In the genomic region with DNA sequence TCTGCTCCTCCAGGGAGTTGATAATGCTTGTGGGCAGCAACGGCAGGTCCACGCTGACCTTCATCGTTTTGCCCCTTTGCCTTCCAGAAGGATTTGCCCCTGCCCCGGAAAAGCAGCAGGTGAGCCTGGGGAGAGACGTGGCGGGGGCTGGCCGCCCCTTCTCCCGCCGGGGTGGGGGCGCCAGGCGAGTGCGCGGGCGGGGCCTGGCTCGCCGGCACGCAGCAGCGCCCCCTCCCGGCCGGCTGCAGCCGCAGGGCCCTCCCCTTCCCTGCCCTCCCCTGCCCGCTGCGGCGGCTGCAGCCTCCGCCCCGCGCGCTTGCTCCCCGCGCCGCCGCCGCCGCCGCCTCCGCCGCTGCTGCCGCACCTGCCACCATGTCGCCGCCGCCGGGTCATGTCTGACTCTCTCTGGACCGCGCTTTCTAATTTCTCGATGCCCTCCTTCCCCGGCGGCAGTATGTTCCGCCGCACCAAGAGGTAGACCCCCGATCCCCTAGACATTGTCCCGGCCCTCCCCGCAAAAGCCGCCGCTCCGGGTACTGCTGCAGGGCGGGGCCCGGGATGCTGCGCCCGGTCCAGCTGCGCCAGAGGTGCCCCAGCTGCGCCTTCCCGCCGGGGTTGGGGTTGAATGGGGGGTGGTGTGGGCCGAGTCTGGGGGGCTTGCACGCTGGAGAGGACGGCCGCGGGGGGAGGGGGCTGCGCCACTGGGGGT, we compare ENCODE assay signal across 1 cellular context.
TF ChIP-seq lines count a peak whose summit lies in the region.

A gene (plus strand): TSS at position 334 of the 709 bp plus-strand sequence. CDS start 58 bp downstream, at position 392.

TF ChIP-seq in K562, 482 proteins besides CTCF, POLR2A, EP300 and RAD21 (continued from another document):
- TF ChIP-seq, protein P1, sequence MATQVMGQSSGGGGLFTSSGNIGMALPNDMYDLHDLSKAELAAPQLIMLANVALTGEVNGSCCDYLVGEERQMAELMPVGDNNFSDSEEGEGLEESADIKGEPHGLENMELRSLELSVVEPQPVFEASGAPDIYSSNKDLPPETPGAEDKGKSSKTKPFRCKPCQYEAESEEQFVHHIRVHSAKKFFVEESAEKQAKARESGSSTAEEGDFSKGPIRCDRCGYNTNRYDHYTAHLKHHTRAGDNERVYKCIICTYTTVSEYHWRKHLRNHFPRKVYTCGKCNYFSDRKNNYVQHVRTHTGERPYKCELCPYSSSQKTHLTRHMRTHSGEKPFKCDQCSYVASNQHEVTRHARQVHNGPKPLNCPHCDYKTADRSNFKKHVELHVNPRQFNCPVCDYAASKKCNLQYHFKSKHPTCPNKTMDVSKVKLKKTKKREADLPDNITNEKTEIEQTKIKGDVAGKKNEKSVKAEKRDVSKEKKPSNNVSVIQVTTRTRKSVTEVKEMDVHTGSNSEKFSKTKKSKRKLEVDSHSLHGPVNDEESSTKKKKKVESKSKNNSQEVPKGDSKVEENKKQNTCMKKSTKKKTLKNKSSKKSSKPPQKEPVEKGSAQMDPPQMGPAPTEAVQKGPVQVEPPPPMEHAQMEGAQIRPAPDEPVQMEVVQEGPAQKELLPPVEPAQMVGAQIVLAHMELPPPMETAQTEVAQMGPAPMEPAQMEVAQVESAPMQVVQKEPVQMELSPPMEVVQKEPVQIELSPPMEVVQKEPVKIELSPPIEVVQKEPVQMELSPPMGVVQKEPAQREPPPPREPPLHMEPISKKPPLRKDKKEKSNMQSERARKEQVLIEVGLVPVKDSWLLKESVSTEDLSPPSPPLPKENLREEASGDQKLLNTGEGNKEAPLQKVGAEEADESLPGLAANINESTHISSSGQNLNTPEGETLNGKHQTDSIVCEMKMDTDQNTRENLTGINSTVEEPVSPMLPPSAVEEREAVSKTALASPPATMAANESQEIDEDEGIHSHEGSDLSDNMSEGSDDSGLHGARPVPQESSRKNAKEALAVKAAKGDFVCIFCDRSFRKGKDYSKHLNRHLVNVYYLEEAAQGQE (CRISPR knock-in tag; IDR thresholded peaks at IDR 0.05; ENCODE audit: low read depth), result 0 out of 2 replicates have a peak, but pooled peaks have one; percentile 47
- TF ChIP-seq CTBP1 (IDR thresholded peaks at IDR 0.05; ENCODE audit: borderline replicate concordance), result peak; percentile 86
- no peak for TF ChIP-seq LCOR (CRISPR knock-in tag; IDR thresholded peaks at IDR 0.05)
- peak; percentile 98 for TF ChIP-seq ZBTB7A (IDR thresholded peaks at IDR 0.05; ENCODE audit: borderline replicate concordance, control insufficient read depth, low read depth, low read length)
- peak in 1 of 2 experiments; percentile 60; a peak in 1 of 4 replicates for TF ChIP-seq NONO (IDR thresholded peaks at IDR 0.05; ENCODE audit: low read depth in 2 of 2, low read length in 1 of 2)
- TF ChIP-seq TGIF2 (CRISPR knock-in tag; IDR thresholded peaks at IDR 0.05), result no peak
- no peak for TF ChIP-seq SAFB (IDR thresholded peaks at IDR 0.05; ENCODE audit: borderline replicate concordance, low read depth, low read length)
- peak; percentile 35 for TF ChIP-seq FIP1L1 (IDR thresholded peaks at IDR 0.05; ENCODE audit: low read depth, low read length, poor library complexity, severe bottlenecking)
- peak; percentile 94 to 97 for TF ChIP-seq MAZ (CRISPR knock-in tag; conservative IDR thresholded peaks at IDR 0.05 in 1 of 2, IDR thresholded peaks at IDR 0.05 in 1 of 2)
- peak in 2 of 3 experiments; percentile 24 to 37 for TF ChIP-seq YY1 (IDR thresholded peaks at IDR 0.05; ENCODE audit: borderline replicate concordance in 1 of 3, control insufficient read depth in 1 of 3, extremely low read depth in 1 of 3, insufficient read depth in 3 of 3, insufficient read length in 1 of 3, insufficient replicate concordance in 2 of 3, low read depth in 1 of 3, low read length in 2 of 3)
- TF ChIP-seq SIN3A (IDR thresholded peaks at IDR 0.05; ENCODE audit: borderline replicate concordance in 2 of 2, control insufficient read depth in 1 of 2, low read depth in 2 of 2, low read length in 2 of 2), result peak; percentile 45 to 59; a peak in 1 of 4 replicates
- 0 out of 2 replicates have a peak, but pooled peaks have one; percentile 4 for TF ChIP-seq ZNF263 (CRISPR knock-in tag; IDR thresholded peaks at IDR 0.05; ENCODE audit: borderline replicate concordance)
- TF ChIP-seq CREB1 (IDR thresholded peaks at IDR 0.05), result no peak
- 0 out of 2 replicates have a peak, but pooled peaks have one; percentile 2 for TF ChIP-seq CREB1 (CRISPR knock-in tag; IDR thresholded peaks at IDR 0.05)
- peak; percentile 50; the same call in 1 of the 2 replicates for TF ChIP-seq FOXP1 (CRISPR knock-in tag; IDR thresholded peaks at IDR 0.05)
- no peak for TF ChIP-seq CHD1 (IDR thresholded peaks at IDR 0.05; ENCODE audit: low read length)
- TF ChIP-seq ZNF707 (CRISPR knock-in tag; conservative IDR thresholded peaks at IDR 0.05), result no peak
- no peak for TF ChIP-seq SMARCC2 (IDR thresholded peaks at IDR 0.05; ENCODE audit: low read depth)
- peak; percentile 48 for TF ChIP-seq CCNT2 (IDR thresholded peaks at IDR 0.05; ENCODE audit: borderline replicate concordance, extremely low read depth, insufficient read length, low read depth, low read length)
- TF ChIP-seq, protein P2, sequence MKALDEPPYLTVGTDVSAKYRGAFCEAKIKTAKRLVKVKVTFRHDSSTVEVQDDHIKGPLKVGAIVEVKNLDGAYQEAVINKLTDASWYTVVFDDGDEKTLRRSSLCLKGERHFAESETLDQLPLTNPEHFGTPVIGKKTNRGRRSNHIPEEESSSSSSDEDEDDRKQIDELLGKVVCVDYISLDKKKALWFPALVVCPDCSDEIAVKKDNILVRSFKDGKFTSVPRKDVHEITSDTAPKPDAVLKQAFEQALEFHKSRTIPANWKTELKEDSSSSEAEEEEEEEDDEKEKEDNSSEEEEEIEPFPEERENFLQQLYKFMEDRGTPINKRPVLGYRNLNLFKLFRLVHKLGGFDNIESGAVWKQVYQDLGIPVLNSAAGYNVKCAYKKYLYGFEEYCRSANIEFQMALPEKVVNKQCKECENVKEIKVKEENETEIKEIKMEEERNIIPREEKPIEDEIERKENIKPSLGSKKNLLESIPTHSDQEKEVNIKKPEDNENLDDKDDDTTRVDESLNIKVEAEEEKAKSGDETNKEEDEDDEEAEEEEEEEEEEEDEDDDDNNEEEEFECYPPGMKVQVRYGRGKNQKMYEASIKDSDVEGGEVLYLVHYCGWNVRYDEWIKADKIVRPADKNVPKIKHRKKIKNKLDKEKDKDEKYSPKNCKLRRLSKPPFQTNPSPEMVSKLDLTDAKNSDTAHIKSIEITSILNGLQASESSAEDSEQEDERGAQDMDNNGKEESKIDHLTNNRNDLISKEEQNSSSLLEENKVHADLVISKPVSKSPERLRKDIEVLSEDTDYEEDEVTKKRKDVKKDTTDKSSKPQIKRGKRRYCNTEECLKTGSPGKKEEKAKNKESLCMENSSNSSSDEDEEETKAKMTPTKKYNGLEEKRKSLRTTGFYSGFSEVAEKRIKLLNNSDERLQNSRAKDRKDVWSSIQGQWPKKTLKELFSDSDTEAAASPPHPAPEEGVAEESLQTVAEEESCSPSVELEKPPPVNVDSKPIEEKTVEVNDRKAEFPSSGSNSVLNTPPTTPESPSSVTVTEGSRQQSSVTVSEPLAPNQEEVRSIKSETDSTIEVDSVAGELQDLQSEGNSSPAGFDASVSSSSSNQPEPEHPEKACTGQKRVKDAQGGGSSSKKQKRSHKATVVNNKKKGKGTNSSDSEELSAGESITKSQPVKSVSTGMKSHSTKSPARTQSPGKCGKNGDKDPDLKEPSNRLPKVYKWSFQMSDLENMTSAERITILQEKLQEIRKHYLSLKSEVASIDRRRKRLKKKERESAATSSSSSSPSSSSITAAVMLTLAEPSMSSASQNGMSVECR (CRISPR knock-in tag; IDR thresholded peaks at IDR 0.05), result 0 out of 2 replicates have a peak, but pooled peaks have one; percentile 51
- TF ChIP-seq SAP30 (IDR thresholded peaks at IDR 0.05; ENCODE audit: borderline replicate concordance, insufficient read depth, low read depth, low read length, poor library complexity, severe bottlenecking), result no peak
- TF ChIP-seq, protein P3, sequence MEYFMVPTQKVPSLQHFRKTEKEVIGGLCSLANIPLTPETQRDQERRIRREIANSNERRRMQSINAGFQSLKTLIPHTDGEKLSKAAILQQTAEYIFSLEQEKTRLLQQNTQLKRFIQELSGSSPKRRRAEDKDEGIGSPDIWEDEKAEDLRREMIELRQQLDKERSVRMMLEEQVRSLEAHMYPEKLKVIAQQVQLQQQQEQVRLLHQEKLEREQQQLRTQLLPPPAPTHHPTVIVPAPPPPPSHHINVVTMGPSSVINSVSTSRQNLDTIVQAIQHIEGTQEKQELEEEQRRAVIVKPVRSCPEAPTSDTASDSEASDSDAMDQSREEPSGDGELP (CRISPR knock-in tag; IDR thresholded peaks at IDR 0.05; ENCODE audit: borderline replicate concordance), result peak; percentile 53
- TF ChIP-seq, protein P4, sequence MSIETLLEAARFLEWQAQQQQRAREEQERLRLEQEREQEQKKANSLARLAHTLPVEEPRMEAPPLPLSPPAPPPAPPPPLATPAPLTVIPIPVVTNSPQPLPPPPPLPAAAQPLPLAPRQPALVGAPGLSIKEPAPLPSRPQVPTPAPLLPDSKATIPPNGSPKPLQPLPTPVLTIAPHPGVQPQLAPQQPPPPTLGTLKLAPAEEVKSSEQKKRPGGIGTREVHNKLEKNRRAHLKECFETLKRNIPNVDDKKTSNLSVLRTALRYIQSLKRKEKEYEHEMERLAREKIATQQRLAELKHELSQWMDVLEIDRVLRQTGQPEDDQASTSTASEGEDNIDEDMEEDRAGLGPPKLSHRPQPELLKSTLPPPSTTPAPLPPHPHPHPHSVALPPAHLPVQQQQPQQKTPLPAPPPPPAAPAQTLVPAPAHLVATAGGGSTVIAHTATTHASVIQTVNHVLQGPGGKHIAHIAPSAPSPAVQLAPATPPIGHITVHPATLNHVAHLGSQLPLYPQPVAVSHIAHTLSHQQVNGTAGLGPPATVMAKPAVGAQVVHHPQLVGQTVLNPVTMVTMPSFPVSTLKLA (conservative IDR thresholded peaks at IDR 0.05), result 0 out of 4 replicates have a peak, but pooled peaks of 1 of the 2 experiments have one; percentile 22
- no peak for TF ChIP-seq ZNF165 (CRISPR knock-in tag; IDR thresholded peaks at IDR 0.05; ENCODE audit: borderline replicate concordance)
TF ChIP-seq in K562: peak in this region for 40.
